In the genomic region with DNA sequence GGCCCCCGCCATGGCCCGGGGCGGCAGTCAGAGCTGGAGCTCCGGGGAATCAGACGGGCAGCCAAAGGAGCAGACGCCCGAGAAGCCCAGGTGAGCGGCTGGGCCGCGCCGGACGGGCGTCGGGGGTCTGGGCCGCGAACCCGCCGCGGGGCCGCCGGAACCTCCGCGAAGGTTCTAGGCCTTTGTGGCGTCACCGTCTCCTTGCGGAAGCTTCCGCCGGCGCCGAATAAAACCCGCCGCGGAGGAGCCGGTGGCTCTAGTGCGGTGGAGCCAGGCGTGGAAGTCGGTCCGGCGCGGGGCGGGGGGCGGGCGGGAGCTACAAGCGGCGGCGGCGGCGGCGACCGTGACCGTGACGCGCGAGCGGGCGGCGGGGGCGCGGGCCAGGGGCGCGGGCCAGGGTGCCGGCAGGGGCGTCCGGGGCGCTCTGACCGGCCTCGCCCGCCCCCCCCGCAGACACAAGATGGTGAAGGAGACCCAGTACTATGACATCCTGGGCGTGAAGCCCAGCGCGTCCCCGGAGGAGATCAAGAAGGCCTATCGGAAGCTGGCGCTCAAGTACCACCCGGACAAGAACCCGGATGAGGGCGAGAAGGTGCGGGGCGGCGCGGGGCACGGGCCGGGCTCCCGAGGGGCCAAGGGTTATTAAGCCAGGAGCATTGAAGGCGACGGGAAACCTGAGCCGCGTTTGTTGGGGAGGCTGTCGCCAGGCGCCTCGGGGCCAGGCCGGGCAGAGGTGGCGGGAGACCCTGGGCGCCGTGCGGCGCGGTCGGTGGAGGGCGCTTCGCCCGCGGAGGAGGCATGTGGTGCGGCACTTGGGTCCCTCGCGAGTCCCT, we compare ENCODE assay signal across 8 cellular contexts. TPM values are rescaled to one million over a fixed set of nuclear protein-coding genes. Genes with fewer than 3 reads are reported as not detected.
DNase-seq lines count a peak whose midpoint lies in the region; ATAC-seq and TF ChIP-seq lines count a peak whose summit lies in the region.

TSS of gene DNAJA4 (plus strand) at position 259 of the 833 bp plus-strand sequence. CDS start at position 461, 202 bp downstream.

- no peaks in the 10 kb centered on the region for H3K9me3 Mint-ChIP-seq in activated CD4-positive, alpha-beta memory T cell treated with anti-CD3 and anti-CD28 coated beads, Interleukin-2, amount 10 ng/mL, durations not matched to agents 7 days and 5 days

- H3K27me3 ChIP-seq in lung (ENCODE audit: control insufficient read depth, insufficient read depth): no peaks in the 10 kb centered on the region

- ATAC-seq in lung (ENCODE audit: insufficient read depth, low FRiP score): peak; percentile 63
- ATAC-seq in HG03342 (IDR thresholded peaks at IDR 0.05; ENCODE audit: unreplicated experiment): no peak

- no peak for TF ChIP-seq CTCF in lung (IDR thresholded peaks at IDR 0.05; ENCODE audit: control extremely low read depth, extremely low read depth)

- H3K27ac Mint-ChIP-seq in activated CD4-positive, alpha-beta memory T cell treated with anti-CD3 and anti-CD28 coated beads, Interleukin-2, amount 10 ng/mL, durations not matched to agents 7 days and 5 days: peak within 1 kb of the TSS; percentile 71

- peaks cover 0 to 2% of the 10 kb centered on the region in 2 donors for H3K4me1 ChIP-seq in lung (ENCODE audit: control insufficient read depth in 2 of 2, insufficient read depth in 2 of 2, low read length in 2 of 2)

- DNase-seq in NCI-H345 (lab: John Stamatoyannopoulos, UW): peak; percentile 28
- no peak for DNase-seq in NCI-H345 treated with DMSO at 0.1 percent for 48 hours (lab: John Stamatoyannopoulos, UW; ENCODE audit: unreplicated experiment)
- peak; percentile 68 for DNase-seq in activated CD4-positive, alpha-beta memory T cell treated with anti-CD3 and anti-CD28 coated beads, Interleukin-2, amount 10 ng/mL, durations not matched to agents 7 days and 5 days
- peak; percentile 56 for DNase-seq in ecto neural progenitor cell (ENCODE audit: low spot score)
- DNase-seq in lung (ENCODE audit: low spot score): peak; percentile 48
- DNase-seq in stimulated activated CD4-positive, alpha-beta T cell treated with anti-CD3 and anti-CD28 coated beads, TNF-alpha, amount 100 ng/mL, for 48 hours (ENCODE audit: low read depth in 3 of 3): peak; percentile 13 to 45 (median 19)
- no peak for DNase-seq in OCI-M1 (lab: John Stamatoyannopoulos, UW)

- 3 to 4% methylated on average over 81 to 107 of the region's 107 CpGs for WGBS in lung, 2 donors

- CTCF ChIA-PET in activated CD4-positive, alpha-beta memory T cell treated with anti-CD3 and anti-CD28 coated beads, Interleukin-2, amount 10 ng/mL, durations not matched to agents 7 days and 5 days (lab: Charles Lee): interaction anchor here (0.6 to 3.3 kb wide), 8 partner anchors 12 to 156 kb away, joined by 4 to 21 read pairs (median 7); partner anchors contain the start of gene SKIC8

- H3K36me3 Mint-ChIP-seq in activated CD4-positive, alpha-beta memory T cell treated with anti-CD3 and anti-CD28 coated beads, Interleukin-2, amount 10 ng/mL, durations not matched to agents 7 days and 5 days (ENCODE audit: low read depth): no peaks in the 10 kb centered on the region

- H3K4me1 Mint-ChIP-seq in activated CD4-positive, alpha-beta memory T cell treated with anti-CD3 and anti-CD28 coated beads, Interleukin-2, amount 10 ng/mL, durations not matched to agents 7 days and 5 days: peaks cover 29% of the 10 kb centered on the region

- H3K36me3 ChIP-seq in lung (ENCODE audit: control insufficient read depth in 2 of 2, insufficient read depth in 2 of 2, low read length in 2 of 2): no peaks in the 10 kb centered on the region

- H3K4me3 ChIP-seq in lung: peak within 1 kb of the TSS; percentile 65

- H3K27ac ChIP-seq in lung (ENCODE audit: low read depth in 1 of 2, low read length in 1 of 2): peak within 1 kb of the TSS; percentile 58 to 97

- peak within 1 kb of the TSS; percentile 83 for H3K4me3 Mint-ChIP-seq in activated CD4-positive, alpha-beta memory T cell treated with anti-CD3 and anti-CD28 coated beads, Interleukin-2, amount 10 ng/mL, durations not matched to agents 7 days and 5 days

- POLR2A ChIA-PET in activated CD4-positive, alpha-beta memory T cell treated with anti-CD3 and anti-CD28 coated beads, Interleukin-2, amount 10 ng/mL, durations not matched to agents 7 days and 5 days (lab: Charles Lee): interaction anchor here (0.8 to 3.7 kb wide), 13 partner anchors 9 to 276 kb away, joined by 3 to 37 read pairs (median 5); partner anchors contain the start of genes IDH3A, IREB2, PSMA4 and SKIC8

- no peaks in the 10 kb centered on the region for H3K9me3 ChIP-seq in lung (ENCODE audit: control insufficient read depth in 2 of 2, insufficient read depth in 1 of 2, low read length in 1 of 2)

- H3K27me3 Mint-ChIP-seq in activated CD4-positive, alpha-beta memory T cell treated with anti-CD3 and anti-CD28 coated beads, Interleukin-2, amount 10 ng/mL, durations not matched to agents 7 days and 5 days: no peaks in the 10 kb centered on the region

RNA-seq across cellular contexts. Expression of gene DNAJA4, which starts in this region (rescaled TPM):
- 10 to 100 TPM; 27.7 to 30.9 TPM for total RNA-seq in activated CD4-positive, alpha-beta memory T cell treated with anti-CD3 and anti-CD28 coated beads, Interleukin-2, amount 10 ng/mL, durations not matched to agents 7 days and 5 days
- 10 to 100 TPM; 42.7 to 74.6 TPM for total RNA-seq in lung
- polyA plus RNA-seq in lung: 10 to 100 TPM; 19.3 to 25.1 TPM

Comparison
In these comparisons a context has a peak if more than half of its experiments do, and no peak if none do; other contexts are left out.
1. DNase-seq: peak in NCI-H345 (single experiment), activated CD4-positive, alpha-beta memory T cell treated with anti-CD3 and anti-CD28 coated beads, Interleukin-2, amount 10 ng/mL, durations not matched to agents 7 days and 5 days (single experiment), ecto neural progenitor cell (single experiment), lung (single experiment) and stimulated activated CD4-positive, alpha-beta T cell treated with anti-CD3 and anti-CD28 coated beads, TNF-alpha, amount 100 ng/mL, for 48 hours (3 of 3); none in NCI-H345 treated with DMSO at 0.1 percent for 48 hours (single experiment) and OCI-M1 (single experiment).